Comparison of ENCODE assay signal across 36 cellular contexts in the genomic region with DNA sequence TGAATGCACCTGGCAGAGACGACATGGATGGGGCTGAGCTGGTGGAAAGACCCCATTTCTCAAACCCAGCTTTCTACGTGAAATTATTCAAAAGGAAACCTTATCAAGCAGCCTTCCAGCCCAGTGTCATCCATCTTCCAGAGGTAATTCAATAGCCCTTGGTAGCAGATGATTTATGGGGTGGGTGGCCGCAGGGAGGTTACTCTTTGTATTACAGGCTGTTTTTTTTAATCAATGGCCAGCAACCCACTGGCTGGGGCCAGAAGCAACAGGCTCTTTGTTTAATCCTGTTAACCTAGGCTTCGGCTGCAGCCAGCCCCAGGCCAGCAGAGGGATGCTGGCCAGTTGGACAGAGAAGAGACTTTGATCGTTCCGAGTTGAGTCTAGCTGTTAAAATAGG.
"Had no signal": no experiment of that assay in that cellular context is flagged by ENCODE, and none has a peak within 500 bp of the region (broad histone marks: within the 10 kb centered on the region; RNA-seq: fewer than 3 reads in every experiment).

No MANE protein-coding gene starts in this region.

- ATAC-seq: activated CD8-positive, alpha-beta memory T cell treated with anti-CD3 and anti-CD28 coated beads, Interleukin-2, amount 10 ng/mL, durations not matched to agents 7 days and 5 days; PC-3 had no signal

- H3K4me3 Mint-ChIP-seq: activated CD4-positive, alpha-beta memory T cell treated with anti-CD3 and anti-CD28 coated beads, Interleukin-2, amount 10 ng/mL, durations not matched to agents 7 days and 5 days; activated CD8-positive, alpha-beta memory T cell treated with anti-CD3 and anti-CD28 coated beads, Interleukin-2, amount 10 ng/mL, durations not matched to agents 7 days and 5 days; activated naive CD8-positive, alpha-beta T cell treated with anti-CD3 and anti-CD28 coated beads for 36 hours had no signal

- H3K4me3 ChIP-seq: MG63, Peyer's patch had no signal

- H3K27ac Mint-ChIP-seq: activated CD4-positive, alpha-beta memory T cell treated with anti-CD3 and anti-CD28 coated beads, Interleukin-2, amount 10 ng/mL, durations not matched to agents 7 days and 5 days; activated CD8-positive, alpha-beta memory T cell treated with anti-CD3 and anti-CD28 coated beads, Interleukin-2, amount 10 ng/mL, durations not matched to agents 7 days and 5 days; activated naive CD8-positive, alpha-beta T cell treated with anti-CD3 and anti-CD28 coated beads for 36 hours had no signal

- H3K4me1 Mint-ChIP-seq: activated CD4-positive, alpha-beta memory T cell treated with anti-CD3 and anti-CD28 coated beads, Interleukin-2, amount 10 ng/mL, durations not matched to agents 7 days and 5 days; activated CD8-positive, alpha-beta memory T cell treated with anti-CD3 and anti-CD28 coated beads, Interleukin-2, amount 10 ng/mL, durations not matched to agents 7 days and 5 days; activated naive CD8-positive, alpha-beta T cell treated with anti-CD3 and anti-CD28 coated beads for 36 hours had no signal

- H3K9me3 Mint-ChIP-seq: activated CD4-positive, alpha-beta memory T cell treated with anti-CD3 and anti-CD28 coated beads, Interleukin-2, amount 10 ng/mL, durations not matched to agents 7 days and 5 days; activated naive CD8-positive, alpha-beta T cell treated with anti-CD3 and anti-CD28 coated beads for 36 hours had no signal

- H3K36me3 Mint-ChIP-seq: activated CD8-positive, alpha-beta memory T cell treated with anti-CD3 and anti-CD28 coated beads, Interleukin-2, amount 10 ng/mL, durations not matched to agents 7 days and 5 days; activated naive CD8-positive, alpha-beta T cell treated with anti-CD3 and anti-CD28 coated beads for 36 hours had no signal

- H3K27ac ChIP-seq: brain microvascular endothelial cell, Peyer's patch, WERI-Rb-1 had no signal

- DNase-seq: activated CD4-positive, alpha-beta memory T cell treated with anti-CD3 and anti-CD28 coated beads, Interleukin-2, amount 10 ng/mL, durations not matched to agents 7 days and 5 days; activated CD4-positive, alpha-beta T cell treated with anti-CD3 and anti-CD28 coated beads for 1 hour; activated CD4-positive, alpha-beta T cell treated with anti-CD3 and anti-CD28 coated beads for 48 hours; activated CD4-positive, CD25-positive, alpha-beta regulatory T cell; activated CD8-positive, alpha-beta memory T cell treated with anti-CD3 and anti-CD28 coated beads for 24 hours; activated CD8-positive, alpha-beta memory T cell treated with anti-CD3 and anti-CD28 coated beads, Interleukin-2, amount 10 ng/mL, durations not matched to agents 7 days and 5 days; activated CD8-positive, alpha-beta memory T cell treated with anti-CD3 and anti-CD28 coated beads, Interleukin-2, amount 50 U/mL, for 48 hours; activated effector memory CD4-positive, alpha-beta T cell treated with anti-CD3 and anti-CD28 coated beads, Interleukin-2, amount 50 U/mL, for 16 hours; activated naive CD4-positive, alpha-beta T cell; activated naive CD4-positive, alpha-beta T cell treated with anti-CD3 and anti-CD28 coated beads, Interleukin-2, amount 50 U/mL, for 16 hours; activated naive CD8-positive, alpha-beta T cell treated with anti-CD3 and anti-CD28 coated beads for 36 hours; activated T-cell treated with anti-CD3 and anti-CD28 coated beads, Interleukin-2, amount 50 U/mL, for 48 hours; amniotic stem cell; aorta; brain microvascular endothelial cell; central memory CD4-positive, alpha-beta T cell; Kasumi-1; KG1; MG63; NCI-H1048; NCI-H1105 treated with DMSO at 0.1 percent for 48 hours; NCI-H1436 treated with DMSO at 0.1 percent for 48 hours; NCI-H187 treated with DMSO at 0.1 percent for 48 hours; NCI-H2081; NCI-H2171 treated with DMSO at 0.1 percent for 48 hours; NCI-H2227 treated with DMSO at 0.1 percent for 48 hours; NCI-H524; NCI-H69; NCI-H82; NK-92 treated with Interleukin-12 subunit alpha and Interleukin-12 subunit beta, amount 100 ng/mL, for 24 hours; PC-3; Peyer's patch; RPMI8226; SIG-M5; T1000; WERI-Rb-1 had no signal

- H3K36me3 ChIP-seq: brain microvascular endothelial cell, MG63, Peyer's patch, WERI-Rb-1 had no signal

- H3K9me3 ChIP-seq: MG63, Peyer's patch had no signal

- H3K4me1 ChIP-seq: Peyer's patch had no signal

- H3K27me3 ChIP-seq: brain microvascular endothelial cell, MG63, Peyer's patch had no signal

- H3K27me3 Mint-ChIP-seq: activated CD4-positive, alpha-beta memory T cell treated with anti-CD3 and anti-CD28 coated beads, Interleukin-2, amount 10 ng/mL, durations not matched to agents 7 days and 5 days; activated CD8-positive, alpha-beta memory T cell treated with anti-CD3 and anti-CD28 coated beads, Interleukin-2, amount 10 ng/mL, durations not matched to agents 7 days and 5 days; activated naive CD8-positive, alpha-beta T cell treated with anti-CD3 and anti-CD28 coated beads for 36 hours had no signal
